ENCODE assay signal across 1 cellular context in genomic region chr17:3794890-3795757, GRCh38.
A peak's percentile ranks its signal among the peaks of the same experiment; 100 is the strongest.
TF ChIP-seq lines count a peak whose summit lies in the region.

No MANE protein-coding gene starts in this region.

TF ChIP-seq in HepG2, 621 proteins besides CTCF, POLR2A, EP300 and RAD21 (continued from another document and continues in another):
- TF ChIP-seq ZNF784 (CRISPR knock-in tag; IDR thresholded peaks at IDR 0.05; ENCODE audit: borderline replicate concordance) (peak; percentile 92; the same call in 1 of the 2 replicates), GPBP1L1 (CRISPR knock-in tag; IDR thresholded peaks at IDR 0.05) (no peak), HDAC1 (CRISPR knock-in tag; IDR thresholded peaks at IDR 0.05) (peak; percentile 72), ELF1 (CRISPR knock-in tag; IDR thresholded peaks at IDR 0.05) (peak; percentile 15), HINFP (CRISPR knock-in tag; IDR thresholded peaks at IDR 0.05; ENCODE audit: low read depth) (peak; percentile 56; the same call in 1 of the 2 replicates), TFDP1 (CRISPR knock-in tag; IDR thresholded peaks at IDR 0.05; ENCODE audit: borderline replicate concordance) (peak; percentile 30; the same call in 1 of the 2 replicates), E2F2 (CRISPR knock-in tag; IDR thresholded peaks at IDR 0.05; ENCODE audit: borderline replicate concordance) (no peak), ZNF3 (CRISPR knock-in tag; IDR thresholded peaks at IDR 0.05) (no peak), ZNF414 (CRISPR knock-in tag; IDR thresholded peaks at IDR 0.05) (no peak), ZNF710 (CRISPR knock-in tag; IDR thresholded peaks at IDR 0.05; ENCODE audit: borderline replicate concordance) (no peak; the same call in 1 of the 2 replicates), HNRNPL (IDR thresholded peaks at IDR 0.05; ENCODE audit: low read depth, low read length) (peak; percentile 90), HMGXB3 (CRISPR knock-in tag; IDR thresholded peaks at IDR 0.05; ENCODE audit: borderline replicate concordance) (peak; percentile 70; the same call in 1 of the 2 replicates), GATAD2A (CRISPR knock-in tag; IDR thresholded peaks at IDR 0.05) (peak; percentile 86), ZNF121 (CRISPR knock-in tag; IDR thresholded peaks at IDR 0.05) (peak; percentile 43; the same call in 1 of the 2 replicates), GMEB1 (CRISPR knock-in tag; IDR thresholded peaks at IDR 0.05; ENCODE audit: borderline replicate concordance) (0 out of 2 replicates have a peak, but pooled peaks have one; percentile 15), ZNF501 (CRISPR knock-in tag; IDR thresholded peaks at IDR 0.05) (peak; percentile 63; the same call in 1 of the 2 replicates), KLF12 (CRISPR knock-in tag; IDR thresholded peaks at IDR 0.05; ENCODE audit: borderline replicate concordance) (no peak), U2AF2 (IDR thresholded peaks at IDR 0.05; ENCODE audit: low read depth, low read length) (no peak), ZNF878 (CRISPR knock-in tag; IDR thresholded peaks at IDR 0.05) (0 out of 2 replicates have a peak, but pooled peaks have one; percentile 52), ZNF609 (CRISPR knock-in tag; IDR thresholded peaks at IDR 0.05; ENCODE audit: borderline replicate concordance) (peak; percentile 30; the same call in 1 of the 2 replicates), MLX (CRISPR knock-in tag; IDR thresholded peaks at IDR 0.05) (peak; percentile 47; the same call in 1 of the 2 replicates), ZBTB7A (CRISPR knock-in tag; IDR thresholded peaks at IDR 0.05) (peak; percentile 60), SMYD3 (CRISPR knock-in tag; IDR thresholded peaks at IDR 0.05) (no peak), ZFX (CRISPR knock-in tag; IDR thresholded peaks at IDR 0.05; ENCODE audit: low read depth) (peak; percentile 95), ZBTB43 (CRISPR knock-in tag; conservative IDR thresholded peaks at IDR 0.05) (peak; percentile 16; the same call in 1 of the 2 replicates), KAT8 (CRISPR knock-in tag; IDR thresholded peaks at IDR 0.05) (0 out of 2 replicates have a peak, but pooled peaks have one; percentile 39), HNRNPLL (IDR thresholded peaks at IDR 0.05; ENCODE audit: low read depth, low read length, poor library complexity, severe bottlenecking) (peak; percentile 30), ZNF709 (CRISPR knock-in tag; IDR thresholded peaks at IDR 0.05) (peak; percentile 86; the same call in 1 of the 2 replicates), PHF21A (CRISPR knock-in tag; IDR thresholded peaks at IDR 0.05) (peak; percentile 76), NFIC (IDR thresholded peaks at IDR 0.05; ENCODE audit: low read length) (no peak), ZNF747 (CRISPR knock-in tag; IDR thresholded peaks at IDR 0.05; ENCODE audit: borderline replicate concordance) (no peak)
